23 cellular contexts compared by ENCODE assay signal in genomic region chr17:8333281-8333680, GRCh38. TPM values are rescaled to one million over a fixed set of nuclear protein-coding genes. Genes with fewer than 3 reads are reported as not detected.
"Had no signal": no experiment of that assay in that cellular context is flagged by ENCODE, and none has a peak within 500 bp of the region (broad histone marks: within the 10 kb centered on the region; RNA-seq: fewer than 3 reads in every experiment).

No MANE protein-coding gene starts in this region.

- H3K9me3 Mint-ChIP-seq: activated CD4-positive, alpha-beta T cell treated with anti-CD3 and anti-CD28 coated beads, Interleukin-2, amount 10 ng/mL, durations not matched to agents 24 days and 14 days; activated naive CD4-positive, alpha-beta T cell treated with anti-CD3 and anti-CD28 coated beads, Interleukin-2, amount 50 U/mL, for 24 hours; activated T-cell treated with anti-CD3 and anti-CD28 coated beads, Interleukin-2, amount 50 U/mL, for 24 hours; activated T-helper 1 cell treated with anti-CD3 and anti-CD28 coated beads, Interleukin-12 subunit alpha, Interleukin-12 subunit beta, Interleukin-2, Interleukin-4 antibody, amounts not matched to agents 30 ng/mL and 10 ng/mL and 1 ng/mL, durations not matched to agents 14 hours and 24 hours and 36 hours; T-helper 1 cell treated with Interleukin-12 subunit alpha and Interleukin-12 subunit beta and Interleukin-4 antibody, amounts not matched to agents 30 μg/mL and 1 μg/mL, for 36 hours; WTC11 had no signal

- DNase-seq: activated CD4-positive, alpha-beta T cell treated with anti-CD3 and anti-CD28 coated beads, Interleukin-2, amount 10 ng/mL, durations not matched to agents 24 days and 14 days; activated CD4-positive, alpha-beta T cell treated with anti-CD3 and anti-CD28 coated beads, Interleukin-2, amount 50 U/mL, for 48 hours; activated CD4-positive, CD25-positive, alpha-beta regulatory T cell treated with anti-CD3 and anti-CD28 coated beads, Interleukin-2, amount 50 U/mL, for 72 hours; activated CD8-positive, alpha-beta memory T cell treated with anti-CD3 and anti-CD28 coated beads, Interleukin-2, amount 10 ng/mL, durations not matched to agents 7 days and 5 days; activated effector memory CD4-positive, alpha-beta T cell treated with Interleukin-2 at 50 U/mL for 16 hours; activated naive CD4-positive, alpha-beta T cell; activated T-cell treated with anti-CD3 and anti-CD28 coated beads, Interleukin-2, amount 50 U/mL, for 24 hours; aorta; central memory CD4-positive, alpha-beta T cell; MG63; NCI-H1105; NCI-H1436; NCI-H187; NCI-H2081; NCI-H510A treated with DMSO at 0.1 percent for 48 hours; NCI-H69; PC-9 had no signal

- H3K4me3 ChIP-seq: breast epithelium, MG63, PC-9 had no signal

- ATAC-seq: activated CD8-positive, alpha-beta memory T cell treated with anti-CD3 and anti-CD28 coated beads, Interleukin-2, amount 10 ng/mL, durations not matched to agents 7 days and 5 days had no signal

- H3K27ac ChIP-seq: breast epithelium, PC-9 had no signal

- H3K27ac Mint-ChIP-seq: activated CD4-positive, alpha-beta T cell treated with anti-CD3 and anti-CD28 coated beads, Interleukin-2, amount 10 ng/mL, durations not matched to agents 24 days and 14 days; activated CD8-positive, alpha-beta memory T cell treated with anti-CD3 and anti-CD28 coated beads, Interleukin-2, amount 10 ng/mL, durations not matched to agents 7 days and 5 days; activated naive CD4-positive, alpha-beta T cell treated with anti-CD3 and anti-CD28 coated beads, Interleukin-2, amount 50 U/mL, for 24 hours; activated T-cell treated with anti-CD3 and anti-CD28 coated beads, Interleukin-2, amount 50 U/mL, for 24 hours; activated T-helper 1 cell treated with anti-CD3 and anti-CD28 coated beads, Interleukin-12 subunit alpha, Interleukin-12 subunit beta, Interleukin-2, Interleukin-4 antibody, amounts not matched to agents 30 ng/mL and 10 ng/mL and 1 ng/mL, durations not matched to agents 14 hours and 24 hours and 36 hours; T-helper 1 cell treated with Interleukin-12 subunit alpha and Interleukin-12 subunit beta and Interleukin-4 antibody, amounts not matched to agents 30 μg/mL and 1 μg/mL, for 36 hours; WTC11 had no signal

- H3K36me3 ChIP-seq: breast epithelium, MG63 had no signal

- H3K27me3 ChIP-seq: breast epithelium, MG63 had no signal

- H3K36me3 Mint-ChIP-seq: activated CD8-positive, alpha-beta memory T cell treated with anti-CD3 and anti-CD28 coated beads, Interleukin-2, amount 10 ng/mL, durations not matched to agents 7 days and 5 days; activated naive CD4-positive, alpha-beta T cell treated with anti-CD3 and anti-CD28 coated beads, Interleukin-2, amount 50 U/mL, for 24 hours; WTC11 had no signal

- H3K4me1 ChIP-seq: breast epithelium had no signal

- H3K9me3 ChIP-seq: breast epithelium, MG63 had no signal

- H3K4me3 Mint-ChIP-seq: activated CD4-positive, alpha-beta T cell treated with anti-CD3 and anti-CD28 coated beads, Interleukin-2, amount 10 ng/mL, durations not matched to agents 24 days and 14 days; activated CD8-positive, alpha-beta memory T cell treated with anti-CD3 and anti-CD28 coated beads, Interleukin-2, amount 10 ng/mL, durations not matched to agents 7 days and 5 days; activated naive CD4-positive, alpha-beta T cell treated with anti-CD3 and anti-CD28 coated beads, Interleukin-2, amount 50 U/mL, for 24 hours; activated T-cell treated with anti-CD3 and anti-CD28 coated beads, Interleukin-2, amount 50 U/mL, for 24 hours; activated T-helper 1 cell treated with anti-CD3 and anti-CD28 coated beads, Interleukin-12 subunit alpha, Interleukin-12 subunit beta, Interleukin-2, Interleukin-4 antibody, amounts not matched to agents 30 ng/mL and 10 ng/mL and 1 ng/mL, durations not matched to agents 14 hours and 24 hours and 36 hours; T-helper 1 cell treated with Interleukin-12 subunit alpha and Interleukin-12 subunit beta and Interleukin-4 antibody, amounts not matched to agents 30 μg/mL and 1 μg/mL, for 36 hours; WTC11 had no signal

RNA-seq across cellular contexts. Expression of gene ODF4, which starts 6.4 kb away (rescaled TPM):
- total RNA-seq: activated CD4-positive, alpha-beta T cell treated with anti-CD3 and anti-CD28 coated beads, Interleukin-2, amount 10 ng/mL, durations not matched to agents 24 days and 14 days; activated CD8-positive, alpha-beta memory T cell treated with anti-CD3 and anti-CD28 coated beads, Interleukin-2, amount 10 ng/mL, durations not matched to agents 7 days and 5 days; activated T-helper 1 cell treated with anti-CD3 and anti-CD28 coated beads, Interleukin-12 subunit alpha, Interleukin-12 subunit beta, Interleukin-2, Interleukin-4 antibody, amounts not matched to agents 30 ng/mL and 10 ng/mL and 1 ng/mL, durations not matched to agents 14 hours and 24 hours and 36 hours; aorta; breast epithelium; chondrocyte; PC-9; WTC11 had no signal
- polyA plus RNA-seq: aorta had no signal

RNA-seq across cellular contexts. Expression of gene ARHGEF15, which starts 23.2 kb away (rescaled TPM):
- total RNA-seq: activated CD4-positive, alpha-beta T cell treated with anti-CD3 and anti-CD28 coated beads, Interleukin-2, amount 10 ng/mL, durations not matched to agents 24 days and 14 days; activated CD8-positive, alpha-beta memory T cell treated with anti-CD3 and anti-CD28 coated beads, Interleukin-2, amount 10 ng/mL, durations not matched to agents 7 days and 5 days; activated T-helper 1 cell treated with anti-CD3 and anti-CD28 coated beads, Interleukin-12 subunit alpha, Interleukin-12 subunit beta, Interleukin-2, Interleukin-4 antibody, amounts not matched to agents 30 ng/mL and 10 ng/mL and 1 ng/mL, durations not matched to agents 14 hours and 24 hours and 36 hours; chondrocyte; PC-9 had no signal
